In the genomic region with DNA sequence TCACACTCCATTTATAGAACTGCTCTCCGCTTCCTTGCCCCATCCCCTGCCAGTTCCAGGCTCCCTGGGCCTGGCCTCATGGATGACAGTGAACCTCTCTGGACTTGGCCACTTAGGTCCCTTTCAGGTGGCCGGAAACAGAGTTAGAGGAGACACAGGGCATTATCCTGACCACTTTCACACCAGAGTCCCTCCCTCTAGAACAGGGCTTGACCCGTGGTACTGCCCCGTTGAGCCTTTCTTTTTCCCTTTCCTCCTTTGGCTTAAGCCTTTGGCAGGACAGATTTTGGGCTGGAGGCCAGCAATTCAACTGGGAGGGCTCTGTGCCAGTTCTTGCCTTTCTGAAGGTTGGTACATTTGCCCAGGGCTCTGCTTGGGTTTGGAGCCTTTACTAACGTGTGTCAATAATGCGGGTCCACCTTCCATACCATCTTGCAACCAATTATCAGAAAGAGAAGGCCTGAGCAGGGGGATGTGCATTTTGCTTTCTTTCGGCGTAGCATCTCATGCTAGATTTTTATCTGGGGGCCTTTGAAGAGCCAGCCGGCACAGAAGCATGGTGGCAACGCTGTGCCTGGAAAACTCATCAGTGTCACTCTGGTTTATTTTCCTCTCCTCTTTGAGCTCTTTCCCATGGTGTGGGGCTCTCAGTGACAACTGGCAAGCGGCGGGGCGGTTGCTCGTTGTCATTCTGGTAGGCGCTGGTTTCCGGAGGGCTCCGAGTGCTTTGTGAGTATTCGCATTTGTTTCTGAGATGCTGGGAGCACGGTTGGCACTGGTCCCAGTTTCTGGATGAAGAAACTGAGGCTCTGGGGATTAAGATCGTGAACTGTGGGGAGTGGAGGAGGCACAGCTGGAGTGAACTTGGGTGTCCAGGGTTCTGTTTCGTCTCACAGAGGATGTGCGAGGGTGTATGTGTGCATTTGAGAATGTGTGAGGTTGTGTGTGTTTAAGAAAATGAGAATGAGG, we compare ENCODE assay signal across 8 cellular contexts. TPM values are rescaled to one million over a fixed set of nuclear protein-coding genes. Genes with fewer than 3 reads are reported as not detected.
DNase-seq lines count a peak whose midpoint lies in the region; ATAC-seq, FAIRE-seq and TF ChIP-seq lines count a peak whose summit lies in the region.

No MANE protein-coding gene starts in this region.

- TF ChIP-seq POLR2A in GM12891 (IDR thresholded peaks at IDR 0.05; ENCODE audit: low read depth, low read length) = no peak

- ATAC-seq in WTC11 (no peak), GM18868 (IDR thresholded peaks at IDR 0.05; ENCODE audit: unreplicated experiment) (no peak), HG02623 (IDR thresholded peaks at IDR 0.05; ENCODE audit: unreplicated experiment) (no peak)

- no peaks in the 10 kb centered on the region for H3K9me3 ChIP-seq in HUES6 (ENCODE audit: control insufficient read depth, insufficient read depth, low read depth, low read length)

- no peak for DNase-seq in WTC11 (ENCODE audit: low spot score)
- DNase-seq in head of caudate nucleus = peak; percentile 39 to 95 (median 84)
- no peak for DNase-seq in GM12891 (ENCODE audit: insufficient read length, low spot score)
- DNase-seq in GM03348 (ENCODE audit: low spot score) = no peak

- no peaks in the 10 kb centered on the region for H3K9me3 Mint-ChIP-seq in WTC11

- H3K4me3 ChIP-seq in HUES6 (ENCODE audit: low read depth, low read length) = no peak overlapping the region
- H3K4me3 ChIP-seq in rectal smooth muscle tissue (ENCODE audit: low read length) = no peak overlapping the region

- CTCF ChIA-PET in WTC11 (lab: Charles Lee) = no interaction called here

- H3K36me3 ChIP-seq in HUES6 (ENCODE audit: control insufficient read depth, insufficient read depth, low read length) (no peaks in the 10 kb centered on the region; the same call in 1 of the 2 replicates), rectal smooth muscle tissue (ENCODE audit: control insufficient read depth, insufficient read depth, low read length) (peaks cover 5% of the 10 kb centered on the region)

- H3K36me3 Mint-ChIP-seq in WTC11 = peaks cover 21% of the 10 kb centered on the region

- TF ChIP-seq CTCF in WTC11 (IDR thresholded peaks at IDR 0.05) = no peak

- H3K4me1 Mint-ChIP-seq in WTC11 = peaks cover 69% of the 10 kb centered on the region

- H3K4me3 Mint-ChIP-seq in WTC11 = peak overlapping the region; percentile 47

- no peaks in the 10 kb centered on the region for H3K27me3 Mint-ChIP-seq in WTC11 (ENCODE audit: low read depth)

- no peak for FAIRE-seq in GM12891 (lab: Jason Lieb, UNC)

- H3K27me3 ChIP-seq in HUES6 (ENCODE audit: control insufficient read depth, insufficient read depth, low read length) (no peaks in the 10 kb centered on the region), rectal smooth muscle tissue (ENCODE audit: control insufficient read depth, insufficient read depth, low read length) (no peaks in the 10 kb centered on the region)

- intact Hi-C loops in head of caudate nucleus (cut with DNase I) = no loop called here

- H3K9ac ChIP-seq in HUES6 (ENCODE audit: low read length) = peak overlapping the region; percentile 48
- no peak overlapping the region for H3K9ac ChIP-seq in rectal smooth muscle tissue (ENCODE audit: low read length)

- H3K27ac Mint-ChIP-seq in WTC11 = peak overlapping the region; percentile 99

- H3K27ac ChIP-seq in HUES6 (ENCODE audit: low read depth, low read length) (0 out of 2 replicates have a peak overlapping the region, but pooled peaks have one; percentile 38), rectal smooth muscle tissue (ENCODE audit: low read depth, low read length) (peak overlapping the region; percentile 34)

- H3K4me1 ChIP-seq in HUES6 (ENCODE audit: control insufficient read depth, insufficient read depth, low read length) (peaks cover 35% of the 10 kb centered on the region), rectal smooth muscle tissue (ENCODE audit: control insufficient read depth, insufficient read depth, low read length) (peaks cover 27% of the 10 kb centered on the region)

- POLR2A ChIA-PET in WTC11 (lab: Charles Lee) = no interaction called here

TF ChIP-seq in WTC11, 78 proteins besides CTCF, POLR2A, EP300 and RAD21 (continues in another document):
- TF ChIP-seq PRRX2 (CRISPR knock-in tag; IDR thresholded peaks at IDR 0.05) (no peak), CDX4 (CRISPR knock-in tag; IDR thresholded peaks at IDR 0.05; ENCODE audit: borderline replicate concordance) (no peak), TP53 (CRISPR knock-in tag; IDR thresholded peaks at IDR 0.05) (no peak), TCF7 (CRISPR knock-in tag; IDR thresholded peaks at IDR 0.05; ENCODE audit: low read depth) (no peak), ZMAT4 (CRISPR knock-in tag; IDR thresholded peaks at IDR 0.05) (no peak), JAZF1 (CRISPR knock-in tag; IDR thresholded peaks at IDR 0.05) (no peak)
- TF ChIP-seq, protein P1, sequence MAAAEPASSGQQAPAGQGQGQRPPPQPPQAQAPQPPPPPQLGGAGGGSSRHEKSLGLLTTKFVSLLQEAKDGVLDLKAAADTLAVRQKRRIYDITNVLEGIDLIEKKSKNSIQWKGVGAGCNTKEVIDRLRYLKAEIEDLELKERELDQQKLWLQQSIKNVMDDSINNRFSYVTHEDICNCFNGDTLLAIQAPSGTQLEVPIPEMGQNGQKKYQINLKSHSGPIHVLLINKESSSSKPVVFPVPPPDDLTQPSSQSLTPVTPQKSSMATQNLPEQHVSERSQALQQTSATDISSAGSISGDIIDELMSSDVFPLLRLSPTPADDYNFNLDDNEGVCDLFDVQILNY (CRISPR knock-in tag; IDR thresholded peaks at IDR 0.05) = no peak
- TF ChIP-seq, protein P2, sequence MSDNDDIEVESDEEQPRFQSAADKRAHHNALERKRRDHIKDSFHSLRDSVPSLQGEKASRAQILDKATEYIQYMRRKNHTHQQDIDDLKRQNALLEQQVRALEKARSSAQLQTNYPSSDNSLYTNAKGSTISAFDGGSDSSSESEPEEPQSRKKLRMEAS (CRISPR knock-in tag; IDR thresholded peaks at IDR 0.05) = no peak

TF ChIP-seq in GM12891, 5 proteins besides CTCF, POLR2A, EP300 and RAD21:
- TF ChIP-seq SPI1 (IDR thresholded peaks at IDR 0.05; ENCODE audit: low read depth, low read length) (no peak), POU2F2 (IDR thresholded peaks at IDR 0.05; ENCODE audit: low read depth, low read length) (no peak), TAF1 (IDR thresholded peaks at IDR 0.05; ENCODE audit: low read depth, low read length) (no peak), POLR2AphosphoS5 (IDR thresholded peaks at IDR 0.05; ENCODE audit: low read depth, low read length) (no peak), PAX5 (IDR thresholded peaks at IDR 0.05; ENCODE audit: insufficient read depth, low read length, severe bottlenecking) (no peak)

RNA-seq across cellular contexts. Expression of gene TPCN1, which starts 23.0 kb away (rescaled TPM):
- total RNA-seq in WTC11 (2021) = 29.0 to 32.7 TPM (median 30.7 TPM) in 3 replicates
- 16.4 TPM for polyA plus RNA-seq in GM12891 (2012; ENCODE audit: low read depth, missing spikeins)

RNA-seq across cellular contexts. Expression of gene RITA1, which starts 58.8 kb away (rescaled TPM):
- 26.4 to 29.3 TPM (median 27.1 TPM) in 3 replicates for total RNA-seq in WTC11 (2021)
- polyA plus RNA-seq in GM12891 (2012; ENCODE audit: low read depth, missing spikeins) = 15.9 TPM

RNA-seq across cellular contexts. Expression of gene DDX54, which starts 59.0 kb away (rescaled TPM):
- 120 to 151 TPM (median 123 TPM) in 3 replicates for total RNA-seq in WTC11 (2021)
- polyA plus RNA-seq in GM12891 (2012; ENCODE audit: low read depth, missing spikeins) = 48.2 TPM

Comparison
In these comparisons a context has a peak if more than half of its experiments do, and no peak if none do; other contexts are left out.
1. DNase-seq: peak in head of caudate nucleus (42 of 42); none in WTC11 (single experiment), GM12891 (single experiment) and GM03348 (single experiment).